ENCODE assay signal across 2 cellular contexts in the genomic region with DNA sequence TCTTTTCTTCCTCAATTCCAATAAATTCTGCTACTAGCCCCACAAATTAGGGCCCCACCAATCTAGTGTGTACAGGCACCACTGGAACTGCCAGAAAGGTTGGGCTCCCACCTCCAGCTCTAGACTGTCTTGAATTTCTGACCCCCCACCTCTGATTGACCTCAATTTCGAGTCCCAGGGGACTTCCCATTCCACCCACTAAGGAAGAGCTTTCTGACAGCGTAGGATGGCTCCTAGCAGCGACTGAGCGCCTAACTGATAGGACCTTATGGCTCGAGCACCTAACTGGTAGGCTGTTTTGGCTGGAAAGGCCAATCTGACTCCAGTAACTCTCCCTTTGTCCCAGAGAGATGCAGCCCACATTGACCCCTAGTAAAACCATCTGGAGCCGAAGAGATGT.
TF ChIP-seq lines count a peak whose summit lies in the region.

No MANE protein-coding gene starts in this region.

TF ChIP-seq in GM23338, 12 proteins besides CTCF, POLR2A, EP300 and RAD21 (continued from another document and continues in another):
- TF ChIP-seq, protein P1, sequence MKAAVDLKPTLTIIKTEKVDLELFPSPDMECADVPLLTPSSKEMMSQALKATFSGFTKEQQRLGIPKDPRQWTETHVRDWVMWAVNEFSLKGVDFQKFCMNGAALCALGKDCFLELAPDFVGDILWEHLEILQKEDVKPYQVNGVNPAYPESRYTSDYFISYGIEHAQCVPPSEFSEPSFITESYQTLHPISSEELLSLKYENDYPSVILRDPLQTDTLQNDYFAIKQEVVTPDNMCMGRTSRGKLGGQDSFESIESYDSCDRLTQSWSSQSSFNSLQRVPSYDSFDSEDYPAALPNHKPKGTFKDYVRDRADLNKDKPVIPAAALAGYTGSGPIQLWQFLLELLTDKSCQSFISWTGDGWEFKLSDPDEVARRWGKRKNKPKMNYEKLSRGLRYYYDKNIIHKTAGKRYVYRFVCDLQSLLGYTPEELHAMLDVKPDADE (IDR thresholded peaks at IDR 0.05) = no peak
- TF ChIP-seq, protein P2, sequence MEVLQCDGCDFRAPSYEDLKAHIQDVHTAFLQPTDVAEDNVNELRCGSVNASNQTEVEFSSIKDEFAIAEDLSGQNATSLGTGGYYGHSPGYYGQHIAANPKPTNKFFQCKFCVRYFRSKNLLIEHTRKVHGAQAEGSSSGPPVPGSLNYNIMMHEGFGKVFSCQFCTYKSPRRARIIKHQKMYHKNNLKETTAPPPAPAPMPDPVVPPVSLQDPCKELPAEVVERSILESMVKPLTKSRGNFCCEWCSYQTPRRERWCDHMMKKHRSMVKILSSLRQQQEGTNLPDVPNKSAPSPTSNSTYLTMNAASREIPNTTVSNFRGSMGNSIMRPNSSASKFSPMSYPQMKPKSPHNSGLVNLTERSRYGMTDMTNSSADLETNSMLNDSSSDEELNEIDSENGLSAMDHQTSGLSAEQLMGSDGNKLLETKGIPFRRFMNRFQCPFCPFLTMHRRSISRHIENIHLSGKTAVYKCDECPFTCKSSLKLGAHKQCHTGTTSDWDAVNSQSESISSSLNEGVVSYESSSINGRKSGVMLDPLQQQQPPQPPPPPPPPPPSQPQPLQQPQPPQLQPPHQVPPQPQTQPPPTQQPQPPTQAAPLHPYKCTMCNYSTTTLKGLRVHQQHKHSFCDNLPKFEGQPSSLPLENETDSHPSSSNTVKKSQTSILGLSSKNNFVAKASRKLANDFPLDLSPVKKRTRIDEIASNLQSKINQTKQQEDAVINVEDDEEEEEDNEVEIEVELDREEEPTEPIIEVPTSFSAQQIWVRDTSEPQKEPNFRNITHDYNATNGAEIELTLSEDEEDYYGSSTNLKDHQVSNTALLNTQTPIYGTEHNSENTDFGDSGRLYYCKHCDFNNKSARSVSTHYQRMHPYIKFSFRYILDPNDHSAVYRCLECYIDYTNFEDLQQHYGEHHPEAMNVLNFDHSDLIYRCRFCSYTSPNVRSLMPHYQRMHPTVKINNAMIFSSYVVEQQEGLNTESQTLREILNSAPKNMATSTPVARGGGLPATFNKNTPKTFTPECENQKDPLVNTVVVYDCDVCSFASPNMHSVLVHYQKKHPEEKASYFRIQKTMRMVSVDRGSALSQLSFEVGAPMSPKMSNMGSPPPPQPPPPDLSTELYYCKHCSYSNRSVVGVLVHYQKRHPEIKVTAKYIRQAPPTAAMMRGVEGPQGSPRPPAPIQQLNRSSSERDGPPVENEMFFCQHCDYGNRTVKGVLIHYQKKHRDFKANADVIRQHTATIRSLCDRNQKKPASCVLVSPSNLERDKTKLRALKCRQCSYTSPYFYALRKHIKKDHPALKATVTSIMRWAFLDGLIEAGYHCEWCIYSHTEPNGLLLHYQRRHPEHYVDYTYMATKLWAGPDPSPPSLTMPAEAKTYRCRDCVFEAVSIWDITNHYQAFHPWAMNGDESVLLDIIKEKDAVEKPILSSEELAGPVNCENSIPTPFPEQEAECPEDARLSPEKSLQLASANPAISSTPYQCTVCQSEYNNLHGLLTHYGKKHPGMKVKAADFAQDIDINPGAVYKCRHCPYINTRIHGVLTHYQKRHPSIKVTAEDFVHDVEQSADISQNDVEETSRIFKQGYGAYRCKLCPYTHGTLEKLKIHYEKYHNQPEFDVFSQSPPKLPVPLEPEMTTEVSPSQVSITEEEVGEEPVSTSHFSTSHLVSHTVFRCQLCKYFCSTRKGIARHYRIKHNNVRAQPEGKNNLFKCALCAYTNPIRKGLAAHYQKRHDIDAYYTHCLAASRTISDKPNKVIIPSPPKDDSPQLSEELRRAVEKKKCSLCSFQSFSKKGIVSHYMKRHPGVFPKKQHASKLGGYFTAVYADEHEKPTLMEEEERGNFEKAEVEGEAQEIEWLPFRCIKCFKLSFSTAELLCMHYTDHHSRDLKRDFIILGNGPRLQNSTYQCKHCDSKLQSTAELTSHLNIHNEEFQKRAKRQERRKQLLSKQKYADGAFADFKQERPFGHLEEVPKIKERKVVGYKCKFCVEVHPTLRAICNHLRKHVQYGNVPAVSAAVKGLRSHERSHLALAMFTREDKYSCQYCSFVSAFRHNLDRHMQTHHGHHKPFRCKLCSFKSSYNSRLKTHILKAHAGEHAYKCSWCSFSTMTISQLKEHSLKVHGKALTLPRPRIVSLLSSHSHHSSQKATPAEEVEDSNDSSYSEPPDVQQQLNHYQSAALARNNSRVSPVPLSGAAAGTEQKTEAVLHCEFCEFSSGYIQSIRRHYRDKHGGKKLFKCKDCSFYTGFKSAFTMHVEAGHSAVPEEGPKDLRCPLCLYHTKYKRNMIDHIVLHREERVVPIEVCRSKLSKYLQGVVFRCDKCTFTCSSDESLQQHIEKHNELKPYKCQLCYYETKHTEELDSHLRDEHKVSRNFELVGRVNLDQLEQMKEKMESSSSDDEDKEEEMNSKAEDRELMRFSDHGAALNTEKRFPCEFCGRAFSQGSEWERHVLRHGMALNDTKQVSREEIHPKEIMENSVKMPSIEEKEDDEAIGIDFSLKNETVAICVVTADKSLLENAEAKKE (CRISPR knock-in tag; IDR thresholded peaks at IDR 0.05) = no peak
- TF ChIP-seq EZH2phosphoT487 (IDR thresholded peaks at IDR 0.05; ENCODE audit: unreplicated experiment) (no peak), ZNF331 (CRISPR knock-in tag; IDR thresholded peaks at IDR 0.05; ENCODE audit: low read depth) (no peak), CREB1 (CRISPR knock-in tag; IDR thresholded peaks at IDR 0.05; ENCODE audit: low read depth) (no peak), STAT1 (IDR thresholded peaks at IDR 0.05; ENCODE audit: unreplicated experiment) (no peak), EZH2 (IDR thresholded peaks at IDR 0.05; ENCODE audit: low read depth, unreplicated experiment) (no peak), NANOG (IDR thresholded peaks at IDR 0.05; ENCODE audit: borderline replicate concordance) (no peak), ZNF114 (CRISPR knock-in tag; IDR thresholded peaks at IDR 0.05) (no peak)
- TF ChIP-seq, protein P3, sequence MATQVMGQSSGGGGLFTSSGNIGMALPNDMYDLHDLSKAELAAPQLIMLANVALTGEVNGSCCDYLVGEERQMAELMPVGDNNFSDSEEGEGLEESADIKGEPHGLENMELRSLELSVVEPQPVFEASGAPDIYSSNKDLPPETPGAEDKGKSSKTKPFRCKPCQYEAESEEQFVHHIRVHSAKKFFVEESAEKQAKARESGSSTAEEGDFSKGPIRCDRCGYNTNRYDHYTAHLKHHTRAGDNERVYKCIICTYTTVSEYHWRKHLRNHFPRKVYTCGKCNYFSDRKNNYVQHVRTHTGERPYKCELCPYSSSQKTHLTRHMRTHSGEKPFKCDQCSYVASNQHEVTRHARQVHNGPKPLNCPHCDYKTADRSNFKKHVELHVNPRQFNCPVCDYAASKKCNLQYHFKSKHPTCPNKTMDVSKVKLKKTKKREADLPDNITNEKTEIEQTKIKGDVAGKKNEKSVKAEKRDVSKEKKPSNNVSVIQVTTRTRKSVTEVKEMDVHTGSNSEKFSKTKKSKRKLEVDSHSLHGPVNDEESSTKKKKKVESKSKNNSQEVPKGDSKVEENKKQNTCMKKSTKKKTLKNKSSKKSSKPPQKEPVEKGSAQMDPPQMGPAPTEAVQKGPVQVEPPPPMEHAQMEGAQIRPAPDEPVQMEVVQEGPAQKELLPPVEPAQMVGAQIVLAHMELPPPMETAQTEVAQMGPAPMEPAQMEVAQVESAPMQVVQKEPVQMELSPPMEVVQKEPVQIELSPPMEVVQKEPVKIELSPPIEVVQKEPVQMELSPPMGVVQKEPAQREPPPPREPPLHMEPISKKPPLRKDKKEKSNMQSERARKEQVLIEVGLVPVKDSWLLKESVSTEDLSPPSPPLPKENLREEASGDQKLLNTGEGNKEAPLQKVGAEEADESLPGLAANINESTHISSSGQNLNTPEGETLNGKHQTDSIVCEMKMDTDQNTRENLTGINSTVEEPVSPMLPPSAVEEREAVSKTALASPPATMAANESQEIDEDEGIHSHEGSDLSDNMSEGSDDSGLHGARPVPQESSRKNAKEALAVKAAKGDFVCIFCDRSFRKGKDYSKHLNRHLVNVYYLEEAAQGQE (IDR thresholded peaks at IDR 0.05; ENCODE audit: unreplicated experiment) = no peak

TF ChIP-seq in H1, 55 proteins besides CTCF, POLR2A, EP300 and RAD21 (continued from another document):
- TF ChIP-seq, protein P4, sequence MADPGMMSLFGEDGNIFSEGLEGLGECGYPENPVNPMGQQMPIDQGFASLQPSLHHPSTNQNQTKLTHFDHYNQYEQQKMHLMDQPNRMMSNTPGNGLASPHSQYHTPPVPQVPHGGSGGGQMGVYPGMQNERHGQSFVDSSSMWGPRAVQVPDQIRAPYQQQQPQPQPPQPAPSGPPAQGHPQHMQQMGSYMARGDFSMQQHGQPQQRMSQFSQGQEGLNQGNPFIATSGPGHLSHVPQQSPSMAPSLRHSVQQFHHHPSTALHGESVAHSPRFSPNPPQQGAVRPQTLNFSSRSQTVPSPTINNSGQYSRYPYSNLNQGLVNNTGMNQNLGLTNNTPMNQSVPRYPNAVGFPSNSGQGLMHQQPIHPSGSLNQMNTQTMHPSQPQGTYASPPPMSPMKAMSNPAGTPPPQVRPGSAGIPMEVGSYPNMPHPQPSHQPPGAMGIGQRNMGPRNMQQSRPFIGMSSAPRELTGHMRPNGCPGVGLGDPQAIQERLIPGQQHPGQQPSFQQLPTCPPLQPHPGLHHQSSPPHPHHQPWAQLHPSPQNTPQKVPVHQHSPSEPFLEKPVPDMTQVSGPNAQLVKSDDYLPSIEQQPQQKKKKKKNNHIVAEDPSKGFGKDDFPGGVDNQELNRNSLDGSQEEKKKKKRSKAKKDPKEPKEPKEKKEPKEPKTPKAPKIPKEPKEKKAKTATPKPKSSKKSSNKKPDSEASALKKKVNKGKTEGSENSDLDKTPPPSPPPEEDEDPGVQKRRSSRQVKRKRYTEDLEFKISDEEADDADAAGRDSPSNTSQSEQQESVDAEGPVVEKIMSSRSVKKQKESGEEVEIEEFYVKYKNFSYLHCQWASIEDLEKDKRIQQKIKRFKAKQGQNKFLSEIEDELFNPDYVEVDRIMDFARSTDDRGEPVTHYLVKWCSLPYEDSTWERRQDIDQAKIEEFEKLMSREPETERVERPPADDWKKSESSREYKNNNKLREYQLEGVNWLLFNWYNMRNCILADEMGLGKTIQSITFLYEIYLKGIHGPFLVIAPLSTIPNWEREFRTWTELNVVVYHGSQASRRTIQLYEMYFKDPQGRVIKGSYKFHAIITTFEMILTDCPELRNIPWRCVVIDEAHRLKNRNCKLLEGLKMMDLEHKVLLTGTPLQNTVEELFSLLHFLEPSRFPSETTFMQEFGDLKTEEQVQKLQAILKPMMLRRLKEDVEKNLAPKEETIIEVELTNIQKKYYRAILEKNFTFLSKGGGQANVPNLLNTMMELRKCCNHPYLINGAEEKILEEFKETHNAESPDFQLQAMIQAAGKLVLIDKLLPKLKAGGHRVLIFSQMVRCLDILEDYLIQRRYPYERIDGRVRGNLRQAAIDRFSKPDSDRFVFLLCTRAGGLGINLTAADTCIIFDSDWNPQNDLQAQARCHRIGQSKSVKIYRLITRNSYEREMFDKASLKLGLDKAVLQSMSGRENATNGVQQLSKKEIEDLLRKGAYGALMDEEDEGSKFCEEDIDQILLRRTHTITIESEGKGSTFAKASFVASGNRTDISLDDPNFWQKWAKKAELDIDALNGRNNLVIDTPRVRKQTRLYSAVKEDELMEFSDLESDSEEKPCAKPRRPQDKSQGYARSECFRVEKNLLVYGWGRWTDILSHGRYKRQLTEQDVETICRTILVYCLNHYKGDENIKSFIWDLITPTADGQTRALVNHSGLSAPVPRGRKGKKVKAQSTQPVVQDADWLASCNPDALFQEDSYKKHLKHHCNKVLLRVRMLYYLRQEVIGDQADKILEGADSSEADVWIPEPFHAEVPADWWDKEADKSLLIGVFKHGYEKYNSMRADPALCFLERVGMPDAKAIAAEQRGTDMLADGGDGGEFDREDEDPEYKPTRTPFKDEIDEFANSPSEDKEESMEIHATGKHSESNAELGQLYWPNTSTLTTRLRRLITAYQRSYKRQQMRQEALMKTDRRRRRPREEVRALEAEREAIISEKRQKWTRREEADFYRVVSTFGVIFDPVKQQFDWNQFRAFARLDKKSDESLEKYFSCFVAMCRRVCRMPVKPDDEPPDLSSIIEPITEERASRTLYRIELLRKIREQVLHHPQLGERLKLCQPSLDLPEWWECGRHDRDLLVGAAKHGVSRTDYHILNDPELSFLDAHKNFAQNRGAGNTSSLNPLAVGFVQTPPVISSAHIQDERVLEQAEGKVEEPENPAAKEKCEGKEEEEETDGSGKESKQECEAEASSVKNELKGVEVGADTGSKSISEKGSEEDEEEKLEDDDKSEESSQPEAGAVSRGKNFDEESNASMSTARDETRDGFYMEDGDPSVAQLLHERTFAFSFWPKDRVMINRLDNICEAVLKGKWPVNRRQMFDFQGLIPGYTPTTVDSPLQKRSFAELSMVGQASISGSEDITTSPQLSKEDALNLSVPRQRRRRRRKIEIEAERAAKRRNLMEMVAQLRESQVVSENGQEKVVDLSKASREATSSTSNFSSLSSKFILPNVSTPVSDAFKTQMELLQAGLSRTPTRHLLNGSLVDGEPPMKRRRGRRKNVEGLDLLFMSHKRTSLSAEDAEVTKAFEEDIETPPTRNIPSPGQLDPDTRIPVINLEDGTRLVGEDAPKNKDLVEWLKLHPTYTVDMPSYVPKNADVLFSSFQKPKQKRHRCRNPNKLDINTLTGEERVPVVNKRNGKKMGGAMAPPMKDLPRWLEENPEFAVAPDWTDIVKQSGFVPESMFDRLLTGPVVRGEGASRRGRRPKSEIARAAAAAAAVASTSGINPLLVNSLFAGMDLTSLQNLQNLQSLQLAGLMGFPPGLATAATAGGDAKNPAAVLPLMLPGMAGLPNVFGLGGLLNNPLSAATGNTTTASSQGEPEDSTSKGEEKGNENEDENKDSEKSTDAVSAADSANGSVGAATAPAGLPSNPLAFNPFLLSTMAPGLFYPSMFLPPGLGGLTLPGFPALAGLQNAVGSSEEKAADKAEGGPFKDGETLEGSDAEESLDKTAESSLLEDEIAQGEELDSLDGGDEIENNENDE (IDR thresholded peaks at IDR 0.05; ENCODE audit: insufficient replicate concordance, low read length) = no peak
- TF ChIP-seq, protein P5, sequence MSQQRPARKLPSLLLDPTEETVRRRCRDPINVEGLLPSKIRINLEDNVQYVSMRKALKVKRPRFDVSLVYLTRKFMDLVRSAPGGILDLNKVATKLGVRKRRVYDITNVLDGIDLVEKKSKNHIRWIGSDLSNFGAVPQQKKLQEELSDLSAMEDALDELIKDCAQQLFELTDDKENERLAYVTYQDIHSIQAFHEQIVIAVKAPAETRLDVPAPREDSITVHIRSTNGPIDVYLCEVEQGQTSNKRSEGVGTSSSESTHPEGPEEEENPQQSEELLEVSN (IDR thresholded peaks at IDR 0.05) = no peak
- TF ChIP-seq SIN3A (conservative IDR thresholded peaks at IDR 0.05 in 1 of 2, IDR thresholded peaks at IDR 0.05 in 1 of 2; ENCODE audit: low read depth in 1 of 2, low read length in 2 of 2) (no peak), PHF8 (conservative IDR thresholded peaks at IDR 0.05; ENCODE audit: low read depth, low read length) (no peak), KDM1A (IDR thresholded peaks at IDR 0.05; ENCODE audit: borderline replicate concordance, low read length) (no peak), CBX8 (IDR thresholded peaks at IDR 0.05; ENCODE audit: borderline replicate concordance, low read depth, low read length) (no peak), SUZ12 (IDR thresholded peaks at IDR 0.05; ENCODE audit: low read length) (no peak), BCL11A (IDR thresholded peaks at IDR 0.05; ENCODE audit: low read depth in 2 of 2, low read length in 2 of 2) (no peak), JUN (IDR thresholded peaks at IDR 0.05; ENCODE audit: low read depth, low read length) (no peak), TAF7 (optimal IDR thresholded peaks at IDR 0.05; ENCODE audit: borderline replicate concordance, low read depth, low read length) (no peak), NRF1 (IDR thresholded peaks at IDR 0.05; ENCODE audit: low read depth, low read length) (no peak), CTBP2 (IDR thresholded peaks at IDR 0.05; ENCODE audit: borderline replicate concordance, insufficient read depth, insufficient read length, low read length) (no peak)
- TF ChIP-seq, protein P6, sequence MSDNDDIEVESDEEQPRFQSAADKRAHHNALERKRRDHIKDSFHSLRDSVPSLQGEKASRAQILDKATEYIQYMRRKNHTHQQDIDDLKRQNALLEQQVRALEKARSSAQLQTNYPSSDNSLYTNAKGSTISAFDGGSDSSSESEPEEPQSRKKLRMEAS (IDR thresholded peaks at IDR 0.05) = no peak
